8 cellular contexts compared by ENCODE assay signal in the genomic region with DNA sequence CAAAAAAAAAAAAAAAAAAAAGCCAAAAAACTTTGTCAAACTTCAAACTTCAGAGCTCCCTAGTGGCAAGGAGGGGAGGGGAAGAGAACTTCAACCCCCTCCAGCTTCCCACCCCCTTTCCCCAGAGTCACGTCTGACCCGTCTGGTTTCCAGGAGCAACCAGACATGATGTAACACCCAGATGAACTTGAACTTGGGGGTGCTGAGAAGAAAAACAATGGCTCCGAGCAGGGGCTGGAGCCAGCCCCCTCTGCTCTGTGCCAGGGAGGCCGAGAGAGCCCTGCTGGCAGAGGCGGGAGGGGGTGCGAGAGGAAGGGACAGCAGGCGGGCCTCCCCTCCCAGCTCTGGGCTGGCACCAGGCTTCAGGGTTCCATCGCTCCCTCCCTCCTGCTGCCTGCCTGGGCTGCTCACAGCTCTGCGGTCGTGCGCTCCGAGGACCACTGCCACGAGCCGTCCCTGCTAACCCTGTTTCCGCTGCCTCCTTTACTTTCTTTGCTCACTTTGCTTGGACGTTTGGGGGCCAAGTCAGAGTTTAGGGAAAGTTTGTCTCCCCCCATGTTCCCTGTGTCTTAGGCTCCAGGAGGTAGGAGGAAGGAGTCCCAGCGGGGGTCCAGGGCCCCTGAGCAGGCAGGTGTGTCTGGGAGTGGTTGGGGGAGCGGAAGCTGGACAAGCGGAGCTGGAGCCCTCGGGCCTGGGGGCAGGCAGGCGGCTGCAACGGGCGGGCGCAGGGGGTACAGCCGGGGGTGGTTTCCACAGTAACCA. TPM values are rescaled to one million over a fixed set of nuclear protein-coding genes. Genes with fewer than 3 reads are reported as not detected.
DNase-seq lines count a peak whose midpoint lies in the region; ATAC-seq and TF ChIP-seq lines count a peak whose summit lies in the region.

No MANE protein-coding gene starts in this region.

- TF ChIP-seq CTCF in VCaP (conservative IDR thresholded peaks at IDR 0.05) (no peak), cardiac muscle cell (IDR thresholded peaks at IDR 0.05; ENCODE audit: low read depth, low read length) (peak; percentile 24)

- H3K4me3 ChIP-seq in BLaER1 treated with 17β-estradiol and CSF1 and Interleukin-3, amounts not matched to agents 10 nM and 100 nM: peak overlapping the region in 6 of 10 experiments; percentile 15 to 37 (median 23); a peak in 9 of 20 replicates
- H3K4me3 ChIP-seq in cardiac muscle cell: no peak overlapping the region

- no peaks in the 10 kb centered on the region for H3K9me3 ChIP-seq in BLaER1 treated with 17β-estradiol and CSF1 and Interleukin-3, amounts not matched to agents 10 nM and 100 nM (replicated peaks in 1 of 11)
- H3K9me3 ChIP-seq in cardiac muscle cell (ENCODE audit: low read depth): no peaks in the 10 kb centered on the region

- H3K36me3 ChIP-seq in BLaER1 treated with 17β-estradiol and CSF1 and Interleukin-3, amounts not matched to agents 10 nM and 100 nM: peaks cover 0 to 9% (median 0%) of the 10 kb centered on the region in 11 experiments; a peak in 5 of 22 replicates
- no peaks in the 10 kb centered on the region for H3K36me3 ChIP-seq in cardiac muscle cell

- peak overlapping the region in 10 of 11 experiments; percentile 1 to 79 (median 70); a peak in 19 of 22 replicates for H3K27ac ChIP-seq in BLaER1 treated with 17β-estradiol and CSF1 and Interleukin-3, amounts not matched to agents 10 nM and 100 nM
- H3K27ac ChIP-seq in VCaP (peak overlapping the region; percentile 20; the same call in 1 of the 2 replicates), cardiac muscle cell (no peak overlapping the region)

- peak overlapping the region; percentile 13 to 75 (median 62); a peak in 20 of 22 replicates for H3K9ac ChIP-seq in BLaER1 treated with 17β-estradiol and CSF1 and Interleukin-3, amounts not matched to agents 10 nM and 100 nM

- H3K4me2 ChIP-seq in BLaER1 treated with 17β-estradiol and CSF1 and Interleukin-3, amounts not matched to agents 10 nM and 100 nM: peak overlapping the region; percentile 72 to 100 (median 96)

- DNase-seq in cardiac muscle cell (ENCODE audit: low read depth in 1 of 2, low spot score in 1 of 2): peak in 1 of 2 donors; percentile 96
- peak; percentile 89 for DNase-seq in putamen (ENCODE audit: low spot score)
- no peak for DNase-seq in SK-N-DZ (ENCODE audit: low spot score)
- no peak for DNase-seq in effector CD8-positive, alpha-beta T cell (lab: John Stamatoyannopoulos, UW)
- DNase-seq in HCEC 1CT: no peak

- H4K20me1 ChIP-seq in BLaER1 treated with 17β-estradiol and CSF1 and Interleukin-3, amounts not matched to agents 10 nM and 100 nM: peaks cover 0 to 22% (median 0%) of the 10 kb centered on the region in 11 experiments; a peak in 5 of 22 replicates

- no peak for ATAC-seq in GM21528 (IDR thresholded peaks at IDR 0.05; ENCODE audit: low FRiP score, unreplicated experiment)

- peaks cover 45 to 82% (median 78%) of the 10 kb centered on the region in 10 experiments for H3K4me1 ChIP-seq in BLaER1 treated with 17β-estradiol and CSF1 and Interleukin-3, amounts not matched to agents 10 nM and 100 nM
- peaks cover 3% of the 10 kb centered on the region for H3K4me1 ChIP-seq in cardiac muscle cell (ENCODE audit: low read depth)

- peaks cover 0 to 8% (median 2%) of the 10 kb centered on the region in 11 experiments; a peak in 10 of 22 replicates for H3K27me3 ChIP-seq in BLaER1 treated with 17β-estradiol and CSF1 and Interleukin-3, amounts not matched to agents 10 nM and 100 nM
- H3K27me3 ChIP-seq in cardiac muscle cell: peaks cover 84% of the 10 kb centered on the region

RNA-seq across cellular contexts. Expression of gene LYL1, which starts 11.1 kb away (rescaled TPM):
- total RNA-seq in cardiac muscle cell: 5.6 and 6.3 TPM in 2 replicates
- 4.3 and 4.6 TPM in 2 replicates for polyA plus RNA-seq in cardiac muscle cell
- 9.6 and 14.0 TPM in 2 replicates for polyA plus RNA-seq in SK-N-DZ (2014; cell fraction: cytosol; rRNA removed)
- 12.2 and 12.8 TPM in 2 replicates for polyA plus RNA-seq in SK-N-DZ (2014; cell fraction: nucleus; rRNA removed)

RNA-seq across cellular contexts. Expression of gene TRMT1, which starts 25.0 kb away (rescaled TPM):
- 45.9 and 48.5 TPM in 2 replicates for total RNA-seq in cardiac muscle cell
- 37.7 and 56.0 TPM in 2 replicates for polyA plus RNA-seq in cardiac muscle cell
- 51.1 and 87.6 TPM in 2 replicates for polyA plus RNA-seq in SK-N-DZ (2014; cell fraction: cytosol; rRNA removed)
- 354 and 363 TPM in 2 replicates for polyA plus RNA-seq in SK-N-DZ (2014; cell fraction: nucleus; rRNA removed)

RNA-seq across cellular contexts. Expression of gene NACC1, which starts 26.5 kb away (rescaled TPM):
- total RNA-seq in cardiac muscle cell: 75.1 and 93.7 TPM in 2 replicates
- 9.8 and 13.3 TPM in 2 replicates for polyA plus RNA-seq in cardiac muscle cell
- 22.5 and 35.9 TPM in 2 replicates for polyA plus RNA-seq in SK-N-DZ (2014; cell fraction: cytosol; rRNA removed)
- 20.5 and 25.4 TPM in 2 replicates for polyA plus RNA-seq in SK-N-DZ (2014; cell fraction: nucleus; rRNA removed)

RNA-seq across cellular contexts. Expression of gene STX10, which starts 58.6 kb away (rescaled TPM):
- total RNA-seq in cardiac muscle cell: 95.5 and 110 TPM in 2 replicates
- 65.2 and 71.1 TPM in 2 replicates for polyA plus RNA-seq in cardiac muscle cell
- 88.3 and 135 TPM in 2 replicates for polyA plus RNA-seq in SK-N-DZ (2014; cell fraction: cytosol; rRNA removed)
- 230 and 272 TPM in 2 replicates for polyA plus RNA-seq in SK-N-DZ (2014; cell fraction: nucleus; rRNA removed)

RNA-seq across cellular contexts. Expression of gene IER2, which starts 58.6 kb away (rescaled TPM):
- total RNA-seq in cardiac muscle cell: 60.3 and 110 TPM in 2 replicates
- polyA plus RNA-seq in cardiac muscle cell: 77.6 and 88.9 TPM in 2 replicates
- 22.6 and 22.7 TPM in 2 replicates for polyA plus RNA-seq in SK-N-DZ (2014; cell fraction: cytosol; rRNA removed)
- 27.7 and 36.1 TPM in 2 replicates for polyA plus RNA-seq in SK-N-DZ (2014; cell fraction: nucleus; rRNA removed)
